Comparison of ENCODE assay signal across 7 cellular contexts in genomic region chr11:71372693-71373657, GRCh38.
DNase-seq lines count a peak whose midpoint lies in the region; ATAC-seq and TF ChIP-seq lines count a peak whose summit lies in the region.

No MANE protein-coding gene starts in this region.

- TF ChIP-seq CTCF in GM12872 (IDR thresholded peaks at IDR 0.05; ENCODE audit: insufficient read depth, low read depth, low read length), result peak; percentile 43
- peak; percentile 52 for TF ChIP-seq CTCF in LNCAP (IDR thresholded peaks at IDR 0.05)

- ATAC-seq in HG03439 (IDR thresholded peaks at IDR 0.05; ENCODE audit: unreplicated experiment), result no peak

- DNase-seq in epidermal melanocyte (ENCODE audit: insufficient read length, low spot score), result peak; percentile 44
- peak; percentile 56 for DNase-seq in renal cortical epithelial cell (ENCODE audit: low read depth)
- no peak for DNase-seq in dermis blood vessel endothelial cell
- DNase-seq in KG1 (lab: John Stamatoyannopoulos, UW), result no peak

Comparison
In these comparisons a context has a peak if more than half of its experiments do, and no peak if none do; other contexts are left out.
1. DNase-seq: peak in epidermal melanocyte (single experiment) and renal cortical epithelial cell (single experiment); none in dermis blood vessel endothelial cell (single experiment) and KG1 (single experiment).